Comparison of ENCODE assay signal across 16 cellular contexts in genomic region chr9:86867658-86868313, GRCh38.
DNase-seq lines count a peak whose midpoint lies in the region; ATAC-seq, FAIRE-seq and TF ChIP-seq lines count a peak whose summit lies in the region.
"Had no signal": no experiment of that assay in that cellular context is flagged by ENCODE, and none has a peak within 500 bp of the region (broad histone marks: within the 10 kb centered on the region; RNA-seq: fewer than 3 reads in every experiment).

No MANE protein-coding gene starts in this region.

- H3K4me1 ChIP-seq in pancreas: peaks cover 0 to 6% (median 0%) of the 10 kb centered on the region in 3 donors
- no peaks in the 10 kb centered on the region for H3K4me1 ChIP-seq in PC-3 (ENCODE audit: insufficient read depth, low read length)
- H3K4me1 ChIP-seq: left lung, SJSA1, tibial nerve had no signal

- H3K9me3 ChIP-seq in pancreas: no peaks in the 10 kb centered on the region
- no peaks in the 10 kb centered on the region for H3K9me3 ChIP-seq in PC-3 (ENCODE audit: low read length)
- H3K9me3 ChIP-seq: left lung, SJSA1, tibial nerve had no signal

- H3K4me3 Mint-ChIP-seq in natural killer cell treated with Interleukin-12 subunit alpha and Interleukin-12 subunit beta and Interleukin-15 and Interleukin-18, amount 100 ng/mL, for 72 hours: no peak overlapping the region

- H3K27me3 ChIP-seq in pancreas (no peaks in the 10 kb centered on the region), PC-3 (ENCODE audit: low read length) (no peaks in the 10 kb centered on the region)
- H3K27me3 ChIP-seq: hepatocyte, SJSA1, tibial nerve had no signal

- CTCF ChIA-PET in PC-3 (lab: Charles Lee): no interaction called here

- no peak overlapping the region for H3K27ac ChIP-seq in pancreas
- no peak overlapping the region for H3K27ac ChIP-seq in PC-3 (ENCODE audit: low read length)
- H3K27ac ChIP-seq: hepatocyte, HL-60, left lung, SJSA1, tibial nerve had no signal

- no peak overlapping the region for H3K4me2 ChIP-seq in PC-3 (ENCODE audit: low read length)
- H3K4me2 ChIP-seq: hepatocyte had no signal

- BruUV-seq in PC-3 (replicated peaks; lab: Mats Ljungman, UMichigan): no TSS peak

- DNase-seq in Daoy (ENCODE audit: low read depth) (peak; percentile 34), NCI-H1105 treated with DMSO at 0.1 percent for 48 hours (lab: John Stamatoyannopoulos, UW) (peak; percentile 75), pancreas (peak in 3 of 6 donors; percentile 20 to 30 (median 26)), occipital lobe (lab: John Stamatoyannopoulos, UW) (no peak), PC-3 (no peak)
- no peak for DNase-seq in natural killer cell treated with Interleukin-12 subunit alpha and Interleukin-12 subunit beta and Interleukin-15 and Interleukin-18, amount 100 ng/mL, for 72 hours (ENCODE audit: low spot score)
- DNase-seq: activated CD4-positive, alpha-beta T cell treated with anti-CD3 and anti-CD28 coated beads for 48 hours; activated naive CD4-positive, alpha-beta T cell treated with Interleukin-2 at 50 U/mL for 16 hours; left lung; NCI-H1436 treated with DMSO at 0.1 percent for 48 hours had no signal

- H3K79me2 ChIP-seq in PC-3 (ENCODE audit: low read length): no peaks in the 10 kb centered on the region
- H3K79me2 ChIP-seq: hepatocyte had no signal

- ATAC-seq in pancreas: peak; percentile 38 to 65 (median 44)
- ATAC-seq in GM18520 (IDR thresholded peaks at IDR 0.05; ENCODE audit: unreplicated experiment): no peak
- no peak for ATAC-seq in PC-3
- ATAC-seq in natural killer cell treated with Interleukin-12 subunit alpha and Interleukin-12 subunit beta and Interleukin-15 and Interleukin-18, amount 100 ng/mL, for 72 hours: no peak
- ATAC-seq: left lung had no signal

- H3K4me3 ChIP-seq in pancreas: no peak overlapping the region
- H3K4me3 ChIP-seq in PC-3 (ENCODE audit: low read length): no peak overlapping the region
- H3K4me3 ChIP-seq: hepatocyte, left lung, SJSA1, tibial nerve had no signal

- TF ChIP-seq CTCF in pancreas (IDR thresholded peaks at IDR 0.05) (no peak), PC-3 (conservative IDR thresholded peaks at IDR 0.05; ENCODE audit: low read depth, low read length) (no peak)

- no peaks in the 10 kb centered on the region for H3K9me2 ChIP-seq in PC-3 (replicated peaks; ENCODE audit: low read length)

- FAIRE-seq in endometrium (lab: Jason Lieb, UNC) (peak; percentile 18), pancreas (lab: Jason Lieb, UNC) (no peak)

- no peaks in the 10 kb centered on the region for H3K9me3 Mint-ChIP-seq in natural killer cell treated with Interleukin-12 subunit alpha and Interleukin-12 subunit beta and Interleukin-15 and Interleukin-18, amount 100 ng/mL, for 72 hours

- no peak overlapping the region for H3K27ac Mint-ChIP-seq in natural killer cell treated with Interleukin-12 subunit alpha and Interleukin-12 subunit beta and Interleukin-15 and Interleukin-18, amount 100 ng/mL, for 72 hours

- no peak overlapping the region for H2AFZ ChIP-seq in PC-3 (ENCODE audit: low read length)
- H2AFZ ChIP-seq: hepatocyte had no signal

- 48 to 49% methylated on average over 6 of the region's 6 CpGs for WGBS in pancreas, 2 donors

- H3K36me3 Mint-ChIP-seq in natural killer cell treated with Interleukin-12 subunit alpha and Interleukin-12 subunit beta and Interleukin-15 and Interleukin-18, amount 100 ng/mL, for 72 hours: no peaks in the 10 kb centered on the region

- H3K9ac ChIP-seq in PC-3 (ENCODE audit: low read length): no peak overlapping the region

- no peaks in the 10 kb centered on the region for H4K20me1 ChIP-seq in PC-3 (ENCODE audit: low read length)

- no peaks in the 10 kb centered on the region for H3F3A ChIP-seq in PC-3 (ENCODE audit: low read length, unreplicated experiment)

- H3K36me3 ChIP-seq in pancreas (no peaks in the 10 kb centered on the region), PC-3 (ENCODE audit: low read depth, low read length) (no peaks in the 10 kb centered on the region)
- H3K36me3 ChIP-seq: left lung, SJSA1, tibial nerve had no signal

- POLR2A ChIA-PET in PC-3 (lab: Charles Lee; ENCODE audit: unreplicated experiment): no interaction called here

- H3K4me1 Mint-ChIP-seq in natural killer cell treated with Interleukin-12 subunit alpha and Interleukin-12 subunit beta and Interleukin-15 and Interleukin-18, amount 100 ng/mL, for 72 hours (ENCODE audit: low read depth in 2 of 2): no peaks in the 10 kb centered on the region

- H3K27me3 Mint-ChIP-seq in natural killer cell treated with Interleukin-12 subunit alpha and Interleukin-12 subunit beta and Interleukin-15 and Interleukin-18, amount 100 ng/mL, for 72 hours: peaks cover 24 to 30% of the 10 kb centered on the region in 2 donors

- intact Hi-C loops in pancreas (cut with DNase I) (no loop called here), PC-3 (cut with micrococcal nuclease) (no loop called here)

Comparison
In these comparisons a context has a peak if more than half of its experiments do, and no peak if none do; other contexts are left out.
1. DNase-seq: peak in Daoy (single experiment) and NCI-H1105 treated with DMSO at 0.1 percent for 48 hours (single experiment); none in occipital lobe (single experiment), PC-3 (single experiment) and natural killer cell treated with Interleukin-12 subunit alpha and Interleukin-12 subunit beta and Interleukin-15 and Interleukin-18, amount 100 ng/mL, for 72 hours (single experiment).
2. ATAC-seq: peak in pancreas (4 of 4); none in GM18520 (single experiment), PC-3 (single experiment) and natural killer cell treated with Interleukin-12 subunit alpha and Interleukin-12 subunit beta and Interleukin-15 and Interleukin-18, amount 100 ng/mL, for 72 hours (0 of 2).